1 cellular context compared by ENCODE assay signal in genomic region chr19:888615-889385, GRCh38.
TF ChIP-seq lines count a peak whose summit lies in the region.

No MANE protein-coding gene starts in this region.

TF ChIP-seq in HCT116, 20 proteins besides CTCF, POLR2A, EP300 and RAD21 (continued from another document):
- no peak for TF ChIP-seq ZBTB33 (IDR thresholded peaks at IDR 0.05; ENCODE audit: extremely low read depth, insufficient replicate concordance, low read length)
- TF ChIP-seq MAX (IDR thresholded peaks at IDR 0.05): no peak
- TF ChIP-seq EGR1 (IDR thresholded peaks at IDR 0.05; ENCODE audit: low read depth): no peak
- no peak for TF ChIP-seq EZH2 (IDR thresholded peaks at IDR 0.05)
- TF ChIP-seq EZH2phosphoT487 (IDR thresholded peaks at IDR 0.05; ENCODE audit: borderline replicate concordance): no peak
- TF ChIP-seq JUND (IDR thresholded peaks at IDR 0.05): no peak
- no peak for TF ChIP-seq SP1 (IDR thresholded peaks at IDR 0.05; ENCODE audit: low read depth)
- TF ChIP-seq FOSL1 (IDR thresholded peaks at IDR 0.05; ENCODE audit: low read depth): no peak
- no peak for TF ChIP-seq ATF3 (IDR thresholded peaks at IDR 0.05)
